Comparison of ENCODE assay signal across 19 cellular contexts in genomic region chr11:63782749-63783148, GRCh38. TPM values are rescaled to one million over a fixed set of nuclear protein-coding genes. Genes with fewer than 3 reads are reported as not detected.
DNase-seq lines count a peak whose midpoint lies in the region; ATAC-seq, FAIRE-seq and TF ChIP-seq lines count a peak whose summit lies in the region.
"Had no signal": no experiment of that assay in that cellular context is flagged by ENCODE, and none has a peak within 500 bp of the region (broad histone marks: within the 10 kb centered on the region; RNA-seq: fewer than 3 reads in every experiment).

No MANE protein-coding gene starts in this region.

- H2AK5ac ChIP-seq in trophoblast cell (ENCODE audit: low read length), result no peak overlapping the region

- H3K27ac ChIP-seq in HEK293 (ENCODE audit: extremely low read depth, low read depth, low read length) (no peak overlapping the region), K562 (ENCODE audit: extremely low read depth, low read depth, low read length) (no peak overlapping the region), trophoblast cell (ENCODE audit: low read depth, low read length) (no peak overlapping the region), esophagus squamous epithelium (no peak overlapping the region)
- H3K27ac ChIP-seq: A549, GM23248 had no signal

- peak overlapping the region; percentile 47 for H3K4ac ChIP-seq in trophoblast cell (ENCODE audit: low read depth, low read length)

- CTCF ChIA-PET in HEK293 (lab: Yijun Ruan, JAX) (interaction anchor here (0.6 kb wide), 1 partner anchor 23 kb away, joined by 5 read pairs; no protein-coding TSS in a partner anchor), K562 (lab: Yijun Ruan, JAX; ENCODE audit: low intra/inter-chr PET ratio) (no interaction called here)

- H4K91ac ChIP-seq in trophoblast cell (ENCODE audit: low read depth, low read length), result peak overlapping the region; percentile 18

- H3K79me1 ChIP-seq in trophoblast cell (ENCODE audit: low read length), result peaks cover 23% of the 10 kb centered on the region

- no TSS peak for BruUV-seq in K562 (replicated peaks; lab: Mats Ljungman, UMichigan)

- H3K4me2 ChIP-seq in K562 (ENCODE audit: insufficient read depth, low read length) (no peak overlapping the region), trophoblast cell (ENCODE audit: low read length) (no peak overlapping the region)
- H3K4me2 ChIP-seq: A549 had no signal

- H3K79me2 ChIP-seq in K562 (ENCODE audit: control insufficient read depth, insufficient read depth, low read length) (no peaks in the 10 kb centered on the region), trophoblast cell (ENCODE audit: control insufficient read depth, insufficient read depth, low read length, poor library complexity) (no peaks in the 10 kb centered on the region)

- TF ChIP-seq CTCF in HEK293 (tag by site-specific recombination; IDR thresholded peaks at IDR 0.05), result no peak
- no peak for TF ChIP-seq CTCF in K562 (IDR thresholded peaks at IDR 0.05 in 2 of 3, conservative IDR thresholded peaks at IDR 0.05 in 1 of 3; ENCODE audit: insufficient read depth in 2 of 3, low read depth in 1 of 3, low read length in 3 of 3)
- TF ChIP-seq CTCF in esophagus squamous epithelium (IDR thresholded peaks at IDR 0.05), result no peak

- H3K4me3 ChIP-seq in HEK293 (ENCODE audit: low read depth, low read length) (no peak overlapping the region), K562 (no peak overlapping the region), trophoblast cell (ENCODE audit: low read depth, low read length) (no peak overlapping the region), esophagus squamous epithelium (no peak overlapping the region)
- H3K4me3 ChIP-seq: A549, GM23248 had no signal

- H2BK120ac ChIP-seq in trophoblast cell (ENCODE audit: insufficient read depth, low read length, poor library complexity), result peak overlapping the region; percentile 25

- FAIRE-seq in K562 (lab: Jason Lieb, UNC), result no peak
- FAIRE-seq: G401.6, GM12892 had no signal

- no peak for TF ChIP-seq RAD21 in K562 (CRISPR knock-in tag; conservative IDR thresholded peaks at IDR 0.05 in 1 of 2, IDR thresholded peaks at IDR 0.05 in 1 of 2)

- H3K9me3 ChIP-seq in HEK293 (ENCODE audit: control insufficient read depth, insufficient read depth, low read depth, low read length) (no peaks in the 10 kb centered on the region), K562 (replicated peaks; ENCODE audit: control insufficient read depth, insufficient read depth, low read depth, low read length) (no peaks in the 10 kb centered on the region), trophoblast cell (ENCODE audit: insufficient read depth, low read depth, low read length) (no peaks in the 10 kb centered on the region), esophagus squamous epithelium (no peaks in the 10 kb centered on the region)
- H3K9me3 ChIP-seq: A549 had no signal

- ATAC-seq in K562 (no peak), GM21717 (IDR thresholded peaks at IDR 0.05; ENCODE audit: unreplicated experiment) (no peak)
- ATAC-seq: A549, HCT116 had no signal

- POLR2A ChIA-PET in HEK293 (lab: Yijun Ruan, JAX), result interaction anchor here (0.7 kb wide), 1 partner anchor 28 kb away, joined by 3 read pairs; no protein-coding TSS in a partner anchor
- POLR2A ChIA-PET in K562 (lab: Yijun Ruan, JAX), result interaction anchor here (0.6 kb wide), 1 partner anchor 18 kb away, joined by 3 read pairs; no protein-coding TSS in a partner anchor

- H4K20me1 ChIP-seq in K562 (replicated peaks; ENCODE audit: control insufficient read depth, insufficient read depth, low read length), result no peaks in the 10 kb centered on the region

- no peak overlapping the region for H4K12ac ChIP-seq in trophoblast cell (ENCODE audit: low read depth, low read length)

- H2AFZ ChIP-seq in K562 (ENCODE audit: low read depth, low read length) (no peak overlapping the region), trophoblast cell (ENCODE audit: insufficient read depth, low read length, poor library complexity) (no peak overlapping the region)
- H2AFZ ChIP-seq: GM23248 had no signal

- H3K9ac ChIP-seq in K562 (ENCODE audit: insufficient read depth in 1 of 2, low read depth in 2 of 2, low read length in 2 of 2) (no peak overlapping the region), trophoblast cell (ENCODE audit: low read length) (no peak overlapping the region)
- H3K9ac ChIP-seq: GM23248 had no signal

- H3K23ac ChIP-seq in trophoblast cell (ENCODE audit: low read length), result no peak overlapping the region

- no peak overlapping the region for H4K8ac ChIP-seq in trophoblast cell (ENCODE audit: low read depth, low read length)

- 42% methylated on average over 6 of the region's 6 CpGs for WGBS in K562 (ENCODE audit: insufficient coverage, low coverage, missing lambda C conversion rate)
- WGBS in trophoblast cell (ENCODE audit: extremely low coverage, insufficient coverage, insufficient read length), result no CpG with 5 or more reads among the region's 6 CpGs
- 88 to 92% methylated on average over 6 of the region's 6 CpGs for WGBS in esophagus squamous epithelium, 2 donors

- in situ Hi-C loops in K562 (cut with MboI), result no loop called here

- peak overlapping the region; percentile 4 for H2BK5ac ChIP-seq in trophoblast cell (ENCODE audit: low read depth, low read length, poor library complexity)

- DNase-seq in K562 (ENCODE audit: extremely low read depth in 1 of 4, low spot score in 3 of 4) (no peak), trophoblast cell (no peak), esophagus squamous epithelium (lab: John Stamatoyannopoulos, UW) (no peak)
- DNase-seq: 8988T; ACHN; C1 segment of cervical spinal cord; Calu3; CD4-positive, alpha-beta memory T cell; COR-L47; DND-41; GM23248; H9; HFFc6 had no signal

- H3K27me3 ChIP-seq in K562 (ENCODE audit: control insufficient read depth in 2 of 2, insufficient read depth in 2 of 2, low read length in 2 of 2), result no peaks in the 10 kb centered on the region
- H3K27me3 ChIP-seq in trophoblast cell (ENCODE audit: insufficient read depth, low read length), result no peaks in the 10 kb centered on the region
- H3K27me3 ChIP-seq in esophagus squamous epithelium, result no peaks in the 10 kb centered on the region

- H3K14ac ChIP-seq in trophoblast cell (ENCODE audit: low read length), result no peak overlapping the region

- H3K4me1 ChIP-seq in HEK293 (ENCODE audit: control insufficient read depth, insufficient read depth, low read length) (no peaks in the 10 kb centered on the region), K562 (replicated peaks in 1 of 2; ENCODE audit: control insufficient read depth in 2 of 2, insufficient read depth in 2 of 2, low read length in 2 of 2) (no peaks in the 10 kb centered on the region; a peak in 1 of 5 replicates), trophoblast cell (ENCODE audit: control insufficient read depth in 1 of 2, insufficient read depth in 2 of 2, low read length in 2 of 2) (peaks cover 6 to 16% of the 10 kb centered on the region in 2 experiments), esophagus squamous epithelium (no peaks in the 10 kb centered on the region)

- H3K36me3 ChIP-seq in HEK293 (ENCODE audit: control insufficient read depth in 2 of 2, insufficient read depth in 1 of 2, low read length in 2 of 2) (no peaks in the 10 kb centered on the region), K562 (ENCODE audit: control insufficient read depth, insufficient read depth, low read length) (no peaks in the 10 kb centered on the region), trophoblast cell (ENCODE audit: control insufficient read depth in 1 of 2, insufficient read depth in 2 of 2, low read length in 2 of 2) (no peaks in the 10 kb centered on the region), esophagus squamous epithelium (no peaks in the 10 kb centered on the region)

- intact Hi-C loops in K562 (cut with micrococcal nuclease) (no loop called here), esophagus squamous epithelium (cut with DNase I) (no loop called here)

- TF ChIP-seq POLR2A in K562 (conservative IDR thresholded peaks at IDR 0.05) (no peak), esophagus squamous epithelium (IDR thresholded peaks at IDR 0.05) (no peak)

- H3K9me1 ChIP-seq in K562 (ENCODE audit: control insufficient read depth, insufficient read depth, low read length), result no peaks in the 10 kb centered on the region

- peak overlapping the region; percentile 21 for H2BK12ac ChIP-seq in trophoblast cell (ENCODE audit: low read length)

- no peak for TF ChIP-seq EP300 in K562 (IDR thresholded peaks at IDR 0.05; ENCODE audit: low read length)

- H3K18ac ChIP-seq in trophoblast cell (ENCODE audit: low read length), result no peak overlapping the region

RNA-seq across cellular contexts. Expression of gene ZFTA, which starts 14.2 kb away (rescaled TPM):
- 11.1 and 14.8 TPM in 2 replicates for total RNA-seq in K562 (2011; cell fraction: chromatin; rRNA removed; ENCODE audit: low replicate concordance)
- 8.8 and 11.5 TPM in 2 replicates for total RNA-seq in K562 (2011; cell fraction: nucleolus; rRNA removed)
- total RNA-seq in K562 (2011; cell fraction: nucleoplasm; rRNA removed), result 12.8 and 16.3 TPM in 2 replicates
- 6.7 and 7.6 TPM in 2 replicates for total RNA-seq in K562 (2014; rRNA removed)
- 2.9 and 3.0 TPM in 2 replicates for total RNA-seq in K562 (2014; rRNA removed; fragmentation: Illumina TruSeq; extraction: Trizol)
- 3.7 and 4.2 TPM in 2 replicates for total RNA-seq in K562 (2015; rRNA removed; fragmentation: Illumina TruSeq; extraction: Trizol)
- 8.4 and 12.3 TPM in 2 replicates for total RNA-seq in K562 (2021)
- polyA plus RNA-seq in K562 (2011; rRNA removed), result 2.6 and 2.8 TPM in 2 replicates
- polyA plus RNA-seq in K562 (2011; cell fraction: cytosol; rRNA removed), result 1.7 and 4.1 TPM in 2 replicates
- polyA plus RNA-seq in K562 (2011; cell fraction: nucleus; rRNA removed), result 10.4 and 14.9 TPM in 2 replicates
- polyA plus RNA-seq in K562 (2012), result 3.1 and 3.3 TPM in 2 replicates
- 2.5 and 2.6 TPM in 2 replicates for polyA plus RNA-seq in K562 (2014; fragmentation: Illumina TruSeq; extraction: Trizol)
- polyA plus RNA-seq in K562 (2014; fragmentation: Nextera tagmentation; extraction: Ambion mirVana), result under 1 TPM; 0.45 TPM
- polyA plus RNA-seq in K562 (2014; rRNA removed), result 4.6 and 5.1 TPM in 2 replicates
- polyA minus RNA-seq in K562 (2011; rRNA and poly(A)+ RNA removed), result 1.9 and 2.1 TPM in 2 replicates
- polyA minus RNA-seq in K562 (2011; cell fraction: cytosol; rRNA and poly(A)+ RNA removed), result 2.3 and 4.7 TPM in 2 replicates
- 5.1 and 5.3 TPM in 2 replicates for polyA minus RNA-seq in K562 (2011; cell fraction: nucleus; rRNA and poly(A)+ RNA removed)
- polyA plus RNA-seq in trophoblast cell (2013), result 15.5 and 15.8 TPM in 2 replicates
- total RNA-seq in esophagus squamous epithelium, result 10 to 100 TPM in 1 of 4 donors, 1 to 10 TPM in 3; 2.9 to 12.0 (median 4.6) TPM

RNA-seq across cellular contexts. Expression of gene SPINDOC, which starts 30.5 kb away (rescaled TPM):
- 22.0 and 38.1 TPM in 2 replicates for total RNA-seq in K562 (2011; cell fraction: chromatin; rRNA removed; ENCODE audit: low replicate concordance)
- 26.2 and 28.3 TPM in 2 replicates for total RNA-seq in K562 (2011; cell fraction: nucleolus; rRNA removed)
- total RNA-seq in K562 (2011; cell fraction: nucleoplasm; rRNA removed), result 23.4 and 29.6 TPM in 2 replicates
- total RNA-seq in K562 (2014; rRNA removed) (36.3 and 39.3 TPM in 2 replicates), K562 (2014; rRNA removed; fragmentation: Illumina TruSeq; extraction: Trizol) (11.5 and 11.8 TPM in 2 replicates), K562 (2015; rRNA removed; fragmentation: Illumina TruSeq; extraction: Trizol) (31.4 and 31.9 TPM in 2 replicates), K562 (2021) (33.0 and 35.3 TPM in 2 replicates), esophagus squamous epithelium (1 to 10 TPM; 3.4 to 8.8 (median 6.1) TPM)
- polyA plus RNA-seq in K562 (2011; rRNA removed) (15.1 and 16.9 TPM in 2 replicates), K562 (2014; fragmentation: Illumina TruSeq; extraction: Trizol) (19.6 and 26.5 TPM in 2 replicates), K562 (2014; fragmentation: Nextera tagmentation; extraction: Ambion mirVana) (under 1 TPM; 0.70 to 0.95 TPM), K562 (2014; rRNA removed) (35.0 and 38.6 TPM in 2 replicates)
- 18.9 and 34.3 TPM in 2 replicates for polyA plus RNA-seq in K562 (2011; cell fraction: cytosol; rRNA removed)
- 17.4 and 25.9 TPM in 2 replicates for polyA plus RNA-seq in K562 (2011; cell fraction: nucleus; rRNA removed)
- polyA plus RNA-seq in K562 (2012), result 29.5 and 34.3 TPM in 2 replicates
- 4.3 and 4.6 TPM in 2 replicates for polyA minus RNA-seq in K562 (2011; rRNA and poly(A)+ RNA removed)
- 10.5 and 11.5 TPM in 2 replicates for polyA minus RNA-seq in K562 (2011; cell fraction: cytosol; rRNA and poly(A)+ RNA removed)
- polyA minus RNA-seq in K562 (2011; cell fraction: nucleus; rRNA and poly(A)+ RNA removed), result 7.0 and 7.8 TPM in 2 replicates
- 47.1 and 48.8 TPM in 2 replicates for polyA plus RNA-seq in trophoblast cell (2013)

RNA-seq across cellular contexts. Expression of gene MARK2, which starts 56.2 kb away (rescaled TPM):
- total RNA-seq in K562 (2011; cell fraction: chromatin; rRNA removed; ENCODE audit: low replicate concordance), result 57.5 and 86.5 TPM in 2 replicates
- total RNA-seq in K562 (2011; cell fraction: nucleolus; rRNA removed), result 42.0 and 48.9 TPM in 2 replicates
- 51.4 and 63.0 TPM in 2 replicates for total RNA-seq in K562 (2011; cell fraction: nucleoplasm; rRNA removed)
- total RNA-seq in K562 (2014; rRNA removed) (17.8 and 25.4 TPM in 2 replicates), K562 (2014; rRNA removed; fragmentation: Illumina TruSeq; extraction: Trizol) (12.1 and 13.8 TPM in 2 replicates), K562 (2015; rRNA removed; fragmentation: Illumina TruSeq; extraction: Trizol) (15.1 and 17.4 TPM in 2 replicates), K562 (2021) (36.3 and 43.5 TPM in 2 replicates), esophagus squamous epithelium (10 to 100 TPM; 47.0 to 91.0 (median 62.2) TPM)
- polyA plus RNA-seq in K562 (2011; rRNA removed) (13.8 and 18.5 TPM in 2 replicates), K562 (2014; fragmentation: Illumina TruSeq; extraction: Trizol) (25.4 and 27.5 TPM in 2 replicates), K562 (2014; fragmentation: Nextera tagmentation; extraction: Ambion mirVana) (under 1 TPM; 0.32 to 0.45 TPM), K562 (2014; rRNA removed) (20.9 and 23.0 TPM in 2 replicates)
- 13.0 and 20.1 TPM in 2 replicates for polyA plus RNA-seq in K562 (2011; cell fraction: cytosol; rRNA removed)
- 19.9 and 32.0 TPM in 2 replicates for polyA plus RNA-seq in K562 (2011; cell fraction: nucleus; rRNA removed)
- 22.5 and 23.3 TPM in 2 replicates for polyA plus RNA-seq in K562 (2012)
- polyA minus RNA-seq in K562 (2011; rRNA and poly(A)+ RNA removed), result 18.7 and 19.8 TPM in 2 replicates
- polyA minus RNA-seq in K562 (2011; cell fraction: cytosol; rRNA and poly(A)+ RNA removed), result 24.5 TPM in 2 replicates
- polyA minus RNA-seq in K562 (2011; cell fraction: nucleus; rRNA and poly(A)+ RNA removed), result 13.2 and 17.1 TPM in 2 replicates
- polyA plus RNA-seq in trophoblast cell (2013), result 67.3 and 70.2 TPM in 2 replicates

Comparison
In these comparisons a context has a peak if more than half of its experiments do, and no peak if none do; other contexts are left out.
1. Of the 44 proteins assayed by ChIP-seq in both K562 and HEK293: peak only in K562: none; only in HEK293: none; in both: ZNF121; in neither: 43.